In the genomic region with DNA sequence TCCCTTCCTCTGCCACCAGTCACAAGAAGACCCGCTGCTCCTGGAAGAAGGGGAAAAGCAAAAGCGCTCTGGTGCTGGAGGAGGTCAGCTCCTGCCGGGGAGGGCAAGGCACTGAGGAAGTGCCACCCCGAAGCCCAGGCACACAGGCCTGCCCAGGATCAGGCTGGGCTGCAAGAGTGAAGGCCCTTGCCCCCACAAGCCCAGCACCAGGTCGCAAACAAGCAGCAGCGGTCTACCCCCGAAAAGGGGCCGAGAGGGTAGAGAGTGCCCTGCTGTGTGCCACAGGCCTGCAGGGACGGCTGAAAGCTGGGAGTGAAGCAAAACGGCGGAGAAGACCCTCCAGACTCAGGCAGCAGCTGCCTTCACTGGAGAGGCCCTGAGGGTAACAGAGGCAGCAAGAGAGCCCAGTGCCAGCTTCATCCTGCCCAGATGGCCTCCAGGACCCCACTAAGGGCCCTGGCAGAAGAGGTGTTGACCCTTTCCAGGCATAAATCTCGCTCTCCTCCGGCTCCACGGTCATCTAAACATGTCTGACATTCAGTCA, we compare ENCODE assay signal across 29 cellular contexts.
"Had no signal": no experiment of that assay in that cellular context is flagged by ENCODE, and none has a peak within 500 bp of the region (broad histone marks: within the 10 kb centered on the region; RNA-seq: fewer than 3 reads in every experiment).

No MANE protein-coding gene starts in this region.

- H3K27me3 ChIP-seq: colonic mucosa, esophagus muscularis mucosa, foreskin keratinocyte, gastroesophageal sphincter, heart left ventricle, ovary, sigmoid colon, stomach, thyroid gland had no signal

- ATAC-seq: gastroesophageal sphincter; heart left ventricle; lower lobe of right lung; naive thymus-derived CD8-positive, alpha-beta T cell; psoas muscle; right cardiac atrium; stimulated activated effector memory CD8-positive, alpha-beta T cell treated with anti-CD3 and anti-CD28 coated beads, Interleukin-12 subunit alpha, Interleukin-12 subunit beta, amount 100 ng/mL, for 72 hours had no signal

- H3K36me3 ChIP-seq: ovary had no signal

- H3K4me3 Mint-ChIP-seq: dendritic cell treated with granulocyte-macrophage colony-stimulating factor and Interleukin-4, amounts not matched to agents 40 ng/mL and 50 ng/mL, for 4 days; endodermal cell; immature natural killer cell; naive thymus-derived CD8-positive, alpha-beta T cell; nephron progenitor cell; stimulated activated effector memory CD8-positive, alpha-beta T cell treated with anti-CD3 and anti-CD28 coated beads, Interleukin-12 subunit alpha, Interleukin-12 subunit beta, amount 100 ng/mL, for 72 hours had no signal

- H3K4me3 ChIP-seq: colonic mucosa, esophagus muscularis mucosa, gastroesophageal sphincter, heart left ventricle, left ventricle myocardium inferior, lower lobe of right lung, ovary, psoas muscle, sigmoid colon, stomach, thyroid gland had no signal

- DNase-seq: colonic mucosa; effector CD8-positive, alpha-beta T cell; endodermal cell; foreskin keratinocyte; heart left ventricle; hippocampal formation; immature natural killer cell; islet precursor cell; kidney glomerular epithelial cell; left colon; left ventricle myocardium inferior; lower lobe of right lung; naive thymus-derived CD8-positive, alpha-beta T cell; nephron progenitor cell; occipital lobe; ovary; psoas muscle; right cardiac atrium; stimulated activated CD4-positive, alpha-beta T cell treated with anti-CD3 and anti-CD28 coated beads, Interleukin-2, amount 100 ng/mL, for 24 hours; stimulated activated CD4-positive, alpha-beta T cell treated with anti-CD3 and anti-CD28 coated beads, Interleukin-4, amount 100 ng/mL, for 24 hours; stimulated activated naive CD4-positive, alpha-beta T cell treated with Interleukin-2 at 50 U/mL for 16 hours; stomach; thyroid gland; trophoblast cell had no signal

- H3K27ac ChIP-seq: colonic mucosa, esophagus muscularis mucosa, foreskin keratinocyte, gastroesophageal sphincter, heart left ventricle, left ventricle myocardium inferior, lower lobe of right lung, ovary, psoas muscle, sigmoid colon, stomach, thyroid gland had no signal

- H3K27me3 Mint-ChIP-seq: dendritic cell treated with granulocyte-macrophage colony-stimulating factor and Interleukin-4, amounts not matched to agents 40 ng/mL and 50 ng/mL, for 4 days; naive thymus-derived CD8-positive, alpha-beta T cell had no signal

- H3K9me3 ChIP-seq: colonic mucosa, esophagus muscularis mucosa, gastroesophageal sphincter, heart left ventricle, left ventricle myocardium inferior, lower lobe of right lung, ovary, psoas muscle, sigmoid colon, stomach, thyroid gland had no signal

- H3K27ac Mint-ChIP-seq: dendritic cell treated with granulocyte-macrophage colony-stimulating factor and Interleukin-4, amounts not matched to agents 40 ng/mL and 50 ng/mL, for 4 days; endodermal cell; immature natural killer cell; stimulated activated effector memory CD8-positive, alpha-beta T cell treated with anti-CD3 and anti-CD28 coated beads, Interleukin-12 subunit alpha, Interleukin-12 subunit beta, amount 100 ng/mL, for 72 hours had no signal

- H3K4me1 ChIP-seq: colonic mucosa, foreskin keratinocyte, lower lobe of right lung, psoas muscle, sigmoid colon had no signal
